ENCODE assay signal across 20 cellular contexts in genomic region chrX:129091097-129091496, GRCh38.
DNase-seq lines count a peak whose midpoint lies in the region; TF ChIP-seq lines count a peak whose summit lies in the region.
"Had no signal": no experiment of that assay in that cellular context is flagged by ENCODE, and none has a peak within 500 bp of the region (broad histone marks: within the 10 kb centered on the region; RNA-seq: fewer than 3 reads in every experiment).

No MANE protein-coding gene starts in this region.

- no peaks in the 10 kb centered on the region for H3K27me3 ChIP-seq in right atrium auricular region
- H3K27me3 ChIP-seq: tibial artery had no signal

- H3K4me1 ChIP-seq in right atrium auricular region, result no peaks in the 10 kb centered on the region
- H3K4me1 ChIP-seq: heart left ventricle, tibial artery had no signal

- DNase-seq in NCI-H1092 treated with DMSO at 0.1 percent for 48 hours (lab: John Stamatoyannopoulos, UW) (peak; percentile 28), NCI-H1092 (lab: John Stamatoyannopoulos, UW) (no peak), NCI-H2081 treated with DMSO at 0.1 percent for 48 hours (lab: John Stamatoyannopoulos, UW) (peak; percentile 46), glutamatergic neuron (no peak), progenitor cell of endocrine pancreas (ENCODE audit: low spot score, unreplicated experiment) (no peak), KG1 (lab: John Stamatoyannopoulos, UW) (no peak), right atrium auricular region (ENCODE audit: low spot score) (no peak), NCI-H2196 treated with DMSO at 0.1 percent for 48 hours (lab: John Stamatoyannopoulos, UW; ENCODE audit: unreplicated experiment) (no peak)
- DNase-seq: activated CD4-positive, alpha-beta T cell treated with anti-CD3 and anti-CD28 coated beads for 4 hours; activated CD8-positive, alpha-beta memory T cell treated with anti-CD3 and anti-CD28 coated beads, Interleukin-2, amount 10 ng/mL, durations not matched to agents 7 days and 5 days; activated naive CD8-positive, alpha-beta T cell treated with anti-CD3 and anti-CD28 coated beads, Interleukin-2, amount 50 U/mL, for 24 hours; AML-193; heart left ventricle; naive B cell; posterior cingulate gyrus; stimulated activated CD4-positive, alpha-beta T cell treated with anti-CD3 and anti-CD28 coated beads, Interleukin-2, amount 100 ng/mL, for 24 hours; stimulated activated naive CD4-positive, alpha-beta T cell treated with Interleukin-2 at 50 U/mL for 16 hours; tibial artery had no signal

- TF ChIP-seq CTCF in glutamatergic neuron (IDR thresholded peaks at IDR 0.05; ENCODE audit: partially characterized antibody, unreplicated experiment), result no peak
- no peak for TF ChIP-seq CTCF in progenitor cell of endocrine pancreas (IDR thresholded peaks at IDR 0.05; ENCODE audit: unreplicated experiment)
- TF ChIP-seq CTCF in right atrium auricular region (IDR thresholded peaks at IDR 0.05), result no peak

- H3K4me1 Mint-ChIP-seq in glutamatergic neuron (ENCODE audit: low read depth, unreplicated experiment), result peaks cover 14% of the 10 kb centered on the region
- H3K4me1 Mint-ChIP-seq in progenitor cell of endocrine pancreas (ENCODE audit: low read depth), result peaks cover 36% of the 10 kb centered on the region
- H3K4me1 Mint-ChIP-seq: activated CD8-positive, alpha-beta memory T cell treated with anti-CD3 and anti-CD28 coated beads, Interleukin-2, amount 10 ng/mL, durations not matched to agents 7 days and 5 days; activated naive CD8-positive, alpha-beta T cell treated with anti-CD3 and anti-CD28 coated beads, Interleukin-2, amount 50 U/mL, for 24 hours; naive B cell had no signal

- no peaks in the 10 kb centered on the region for H3K9me3 ChIP-seq in right atrium auricular region
- H3K9me3 ChIP-seq: heart left ventricle, tibial artery had no signal

- no peak overlapping the region for H3K27ac ChIP-seq in right atrium auricular region
- H3K27ac ChIP-seq: 22Rv1, coronary artery, heart left ventricle, tibial artery had no signal

- H3K36me3 Mint-ChIP-seq in glutamatergic neuron (ENCODE audit: unreplicated experiment), result no peaks in the 10 kb centered on the region
- no peaks in the 10 kb centered on the region for H3K36me3 Mint-ChIP-seq in progenitor cell of endocrine pancreas (ENCODE audit: insufficient read depth)
- H3K36me3 Mint-ChIP-seq: activated CD8-positive, alpha-beta memory T cell treated with anti-CD3 and anti-CD28 coated beads, Interleukin-2, amount 10 ng/mL, durations not matched to agents 7 days and 5 days; naive B cell had no signal

- H3K27ac Mint-ChIP-seq in glutamatergic neuron (ENCODE audit: unreplicated experiment) (peak overlapping the region; percentile 66), progenitor cell of endocrine pancreas (peak overlapping the region; percentile 47)
- H3K27ac Mint-ChIP-seq: activated CD8-positive, alpha-beta memory T cell treated with anti-CD3 and anti-CD28 coated beads, Interleukin-2, amount 10 ng/mL, durations not matched to agents 7 days and 5 days; activated naive CD8-positive, alpha-beta T cell treated with anti-CD3 and anti-CD28 coated beads, Interleukin-2, amount 50 U/mL, for 24 hours; naive B cell had no signal

- H3K27me3 Mint-ChIP-seq in glutamatergic neuron (ENCODE audit: unreplicated experiment) (no peaks in the 10 kb centered on the region), progenitor cell of endocrine pancreas (no peaks in the 10 kb centered on the region)
- H3K27me3 Mint-ChIP-seq: activated CD8-positive, alpha-beta memory T cell treated with anti-CD3 and anti-CD28 coated beads, Interleukin-2, amount 10 ng/mL, durations not matched to agents 7 days and 5 days; naive B cell had no signal

- H3K9me3 Mint-ChIP-seq in glutamatergic neuron (ENCODE audit: unreplicated experiment) (no peaks in the 10 kb centered on the region), progenitor cell of endocrine pancreas (ENCODE audit: low read depth) (peaks cover 5% of the 10 kb centered on the region)
- H3K9me3 Mint-ChIP-seq: activated naive CD8-positive, alpha-beta T cell treated with anti-CD3 and anti-CD28 coated beads, Interleukin-2, amount 50 U/mL, for 24 hours had no signal

- H3K4me3 ChIP-seq in right atrium auricular region, result no peak overlapping the region
- H3K4me3 ChIP-seq: coronary artery, heart left ventricle, tibial artery had no signal

- no peaks in the 10 kb centered on the region for H3K36me3 ChIP-seq in right atrium auricular region
- H3K36me3 ChIP-seq: heart left ventricle, tibial artery had no signal

- no peak overlapping the region for H3K4me3 Mint-ChIP-seq in glutamatergic neuron (ENCODE audit: unreplicated experiment)
- H3K4me3 Mint-ChIP-seq in progenitor cell of endocrine pancreas (ENCODE audit: low read depth), result no peak overlapping the region
- H3K4me3 Mint-ChIP-seq: activated CD8-positive, alpha-beta memory T cell treated with anti-CD3 and anti-CD28 coated beads, Interleukin-2, amount 10 ng/mL, durations not matched to agents 7 days and 5 days; activated naive CD8-positive, alpha-beta T cell treated with anti-CD3 and anti-CD28 coated beads, Interleukin-2, amount 50 U/mL, for 24 hours; naive B cell had no signal

Comparison
In these comparisons a context has a peak if more than half of its experiments do, and no peak if none do; other contexts are left out.
1. DNase-seq: peak in NCI-H1092 treated with DMSO at 0.1 percent for 48 hours (single experiment) and NCI-H2081 treated with DMSO at 0.1 percent for 48 hours (single experiment); none in NCI-H1092 (single experiment), glutamatergic neuron (single experiment), progenitor cell of endocrine pancreas (single experiment), KG1 (single experiment), right atrium auricular region (single experiment) and NCI-H2196 treated with DMSO at 0.1 percent for 48 hours (single experiment).